1 cellular context compared by ENCODE assay signal in the genomic region with DNA sequence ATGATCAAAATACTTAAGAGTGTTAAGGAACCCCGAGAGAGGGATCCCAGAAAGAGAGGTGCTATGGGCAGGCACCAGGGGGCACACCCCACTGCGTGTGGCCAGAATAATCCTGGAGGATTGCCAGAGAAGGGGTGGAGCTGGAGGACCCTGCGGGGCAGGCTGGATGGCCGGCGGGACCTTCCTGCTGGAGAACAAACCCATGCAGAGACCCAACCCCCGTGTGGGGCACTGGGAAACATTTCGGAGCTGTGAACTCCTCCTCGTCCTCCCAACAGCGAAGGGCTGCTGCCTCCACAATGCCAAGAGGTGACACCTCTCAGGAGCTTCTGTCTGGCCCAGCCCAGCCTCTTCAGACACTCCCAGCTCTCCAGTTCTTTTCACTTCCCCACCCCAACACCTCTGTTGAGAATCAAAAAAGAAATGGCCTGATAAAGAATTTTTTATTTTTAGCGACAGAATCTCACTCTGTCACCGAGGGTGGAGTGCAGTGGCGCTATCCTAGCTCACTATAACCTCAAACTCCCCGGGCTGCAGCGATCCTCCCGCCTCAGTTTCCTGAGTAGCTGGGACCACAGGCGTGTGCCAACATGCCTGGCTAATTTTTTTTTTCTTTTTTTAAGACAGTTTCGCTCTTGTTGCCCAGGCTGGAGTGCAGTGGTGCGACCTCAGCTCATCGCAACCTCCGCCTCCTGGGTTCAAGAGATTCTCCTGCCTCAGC.
TF ChIP-seq lines count a peak whose summit lies in the region.

No MANE protein-coding gene starts in this region.

TF ChIP-seq in H1, 55 proteins besides CTCF, POLR2A, EP300 and RAD21:
- no peak for TF ChIP-seq JUND (IDR thresholded peaks at IDR 0.05; ENCODE audit: low read length)
- 0 out of 2 replicates have a peak, but pooled peaks have one; percentile 28 for TF ChIP-seq KDM1A (IDR thresholded peaks at IDR 0.05; ENCODE audit: borderline replicate concordance, low read length)
- no peak for TF ChIP-seq ASH2L (IDR thresholded peaks at IDR 0.05; ENCODE audit: low read length)
- TF ChIP-seq SUZ12 (IDR thresholded peaks at IDR 0.05; ENCODE audit: low read length): no peak
- TF ChIP-seq, protein P1, sequence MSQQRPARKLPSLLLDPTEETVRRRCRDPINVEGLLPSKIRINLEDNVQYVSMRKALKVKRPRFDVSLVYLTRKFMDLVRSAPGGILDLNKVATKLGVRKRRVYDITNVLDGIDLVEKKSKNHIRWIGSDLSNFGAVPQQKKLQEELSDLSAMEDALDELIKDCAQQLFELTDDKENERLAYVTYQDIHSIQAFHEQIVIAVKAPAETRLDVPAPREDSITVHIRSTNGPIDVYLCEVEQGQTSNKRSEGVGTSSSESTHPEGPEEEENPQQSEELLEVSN (IDR thresholded peaks at IDR 0.05): no peak
- no peak for TF ChIP-seq CBX8 (IDR thresholded peaks at IDR 0.05; ENCODE audit: borderline replicate concordance, low read depth, low read length)
- TF ChIP-seq CREB1 (IDR thresholded peaks at IDR 0.05): no peak
